In genomic region chr2:48316753-48317750, GRCh38 we compare ENCODE assay signal across 9 cellular contexts. TPM values are rescaled to one million over a fixed set of nuclear protein-coding genes. Genes with fewer than 3 reads are reported as not detected.
DNase-seq lines count a peak whose midpoint lies in the region; ATAC-seq and TF ChIP-seq lines count a peak whose summit lies in the region.
"Had no signal": no experiment of that assay in that cellular context is flagged by ENCODE, and none has a peak within 500 bp of the region (broad histone marks: within the 10 kb centered on the region; RNA-seq: fewer than 3 reads in every experiment).

No MANE protein-coding gene starts in this region.

- H3K27ac ChIP-seq in DND-41 (ENCODE audit: low read length): no peak overlapping the region
- peak overlapping the region; percentile 84 for H3K27ac ChIP-seq in Karpas-422 (ENCODE audit: low read length)
- H3K27ac ChIP-seq: ascending aorta had no signal

- H3K36me3 Mint-ChIP-seq in activated naive CD8-positive, alpha-beta T cell: peaks cover 2% of the 10 kb centered on the region
- peaks cover 5% of the 10 kb centered on the region for H3K36me3 Mint-ChIP-seq in nephron (ENCODE audit: low read depth)

- H3K9me3 ChIP-seq in DND-41 (ENCODE audit: insufficient read depth, low read length, severe bottlenecking): no peaks in the 10 kb centered on the region
- H3K9me3 ChIP-seq in Karpas-422 (ENCODE audit: low read length): no peaks in the 10 kb centered on the region
- H3K9me3 ChIP-seq: ascending aorta had no signal

- H3K36me3 ChIP-seq in DND-41 (ENCODE audit: insufficient read depth, low read length) (no peaks in the 10 kb centered on the region; the same call in 1 of the 2 replicates), Karpas-422 (ENCODE audit: insufficient read depth, low read length) (peaks cover 8% of the 10 kb centered on the region; the same call in 1 of the 2 replicates)
- H3K36me3 ChIP-seq: ascending aorta had no signal

- H3K79me2 ChIP-seq in DND-41 (ENCODE audit: insufficient read depth, low read length): peaks cover 78% of the 10 kb centered on the region
- peaks cover 73% of the 10 kb centered on the region for H3K79me2 ChIP-seq in Karpas-422 (ENCODE audit: low read length)

- H3K4me1 ChIP-seq in DND-41 (ENCODE audit: insufficient read depth, low read length) (peaks cover 38% of the 10 kb centered on the region), Karpas-422 (ENCODE audit: low read length) (peaks cover 49% of the 10 kb centered on the region)
- H3K4me1 ChIP-seq: ascending aorta had no signal

- H3K27me3 ChIP-seq in DND-41 (ENCODE audit: insufficient read depth, low read length, poor library complexity) (no peaks in the 10 kb centered on the region), Karpas-422 (ENCODE audit: low read length) (no peaks in the 10 kb centered on the region)
- H3K27me3 ChIP-seq: ascending aorta had no signal

- DNase-seq in DND-41: no peak
- no peak for DNase-seq in Karpas-422
- DNase-seq in NCI-H2107 (lab: John Stamatoyannopoulos, UW): no peak

- H3K4me3 ChIP-seq in DND-41 (ENCODE audit: low read depth in 1 of 2, low read length in 2 of 2) (peak overlapping the region in 1 of 2 experiments; percentile 92; a peak in 1 of 4 replicates), Karpas-422 (ENCODE audit: low read length) (peak overlapping the region; percentile 79)

- TF ChIP-seq CTCF in DND-41 (IDR thresholded peaks at IDR 0.05; ENCODE audit: borderline replicate concordance, extremely low read depth, low read length, poor library complexity, severe bottlenecking) (no peak), nephron (IDR thresholded peaks at IDR 0.05; ENCODE audit: unreplicated experiment in 3 of 3) (no peak)

- peak overlapping the region; percentile 95; the same call in 1 of the 2 replicates for H3K9ac ChIP-seq in DND-41 (ENCODE audit: low read depth, low read length)
- H3K9ac ChIP-seq in Karpas-422 (ENCODE audit: low read length): peak overlapping the region; percentile 87

- peaks cover 49% of the 10 kb centered on the region for H3K4me1 Mint-ChIP-seq in activated naive CD8-positive, alpha-beta T cell (ENCODE audit: low read depth)
- peaks cover 15% of the 10 kb centered on the region for H3K4me1 Mint-ChIP-seq in nephron

- peak overlapping the region; percentile 98 for H3K27ac Mint-ChIP-seq in activated naive CD8-positive, alpha-beta T cell
- H3K27ac Mint-ChIP-seq in nephron: peak overlapping the region in 1 of 3 experiments; percentile 38

- H3K9me3 Mint-ChIP-seq in activated naive CD8-positive, alpha-beta T cell (ENCODE audit: low read depth): no peaks in the 10 kb centered on the region
- no peaks in the 10 kb centered on the region for H3K9me3 Mint-ChIP-seq in nephron

- H3K4me2 ChIP-seq in DND-41 (ENCODE audit: insufficient read depth, low read length) (peak overlapping the region; percentile 94), Karpas-422 (ENCODE audit: low read depth, low read length, poor library complexity, severe bottlenecking) (peak overlapping the region; percentile 89)

- ATAC-seq in DND-41 (ENCODE audit: insufficient read depth, low read depth) (no peak), HG03039 (IDR thresholded peaks at IDR 0.05; ENCODE audit: unreplicated experiment) (no peak), GM19351 (IDR thresholded peaks at IDR 0.05; ENCODE audit: unreplicated experiment) (no peak), GM21423 (IDR thresholded peaks at IDR 0.05; ENCODE audit: unreplicated experiment) (no peak)

- no peak overlapping the region for H2AFZ ChIP-seq in DND-41 (ENCODE audit: low read depth, low read length)
- H2AFZ ChIP-seq in Karpas-422 (ENCODE audit: low read length): no peak overlapping the region

- no peaks in the 10 kb centered on the region for H3K27me3 Mint-ChIP-seq in activated naive CD8-positive, alpha-beta T cell
- no peaks in the 10 kb centered on the region for H3K27me3 Mint-ChIP-seq in nephron (ENCODE audit: low read depth)

- H3K9me2 ChIP-seq in Karpas-422 (replicated peaks; ENCODE audit: insufficient read depth, low read length): no peaks in the 10 kb centered on the region

- H3K4me3 Mint-ChIP-seq in activated naive CD8-positive, alpha-beta T cell: peak overlapping the region; percentile 96
- H3K4me3 Mint-ChIP-seq in nephron: peak overlapping the region; percentile 29 to 61 (median 54)

- H4K20me1 ChIP-seq in DND-41 (ENCODE audit: insufficient read depth, low read length) (peaks cover 5% of the 10 kb centered on the region; the same call in 1 of the 2 replicates), Karpas-422 (ENCODE audit: insufficient read depth, low read depth, low read length) (no peaks in the 10 kb centered on the region)

RNA-seq across cellular contexts. Expression of gene FOXN2, which starts 2.6 kb away (rescaled TPM):
- total RNA-seq in Karpas-422 (2014; rRNA removed; shearing (Covaris generic); ENCODE audit: low replicate concordance): 23.4 and 60.8 TPM in 2 replicates
